15 cellular contexts compared by ENCODE assay signal in the genomic region with DNA sequence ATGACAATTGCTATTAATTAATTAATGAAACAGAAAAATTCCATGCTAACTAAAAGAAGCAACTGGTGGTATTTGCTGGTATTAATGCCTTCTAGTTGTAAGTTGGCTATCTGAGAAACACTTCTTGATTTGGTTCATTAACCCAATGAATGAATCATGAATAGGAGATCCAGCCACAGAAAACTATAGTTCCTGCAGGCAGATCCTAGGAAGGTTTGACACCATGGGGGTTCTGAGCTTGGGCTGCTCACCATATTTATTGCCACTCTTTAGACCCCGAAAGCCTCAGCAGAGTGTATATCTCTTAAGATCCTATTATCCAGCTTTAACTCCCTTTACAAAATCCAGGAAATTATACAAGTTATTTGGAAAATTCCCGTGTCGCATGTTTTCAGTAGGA.
"Had no signal": no experiment of that assay in that cellular context is flagged by ENCODE, and none has a peak within 500 bp of the region (broad histone marks: within the 10 kb centered on the region; RNA-seq: fewer than 3 reads in every experiment).

No MANE protein-coding gene starts in this region.

- H3K27ac Mint-ChIP-seq: activated CD4-positive, alpha-beta memory T cell treated with anti-CD3 and anti-CD28 coated beads for 36 hours; activated naive CD8-positive, alpha-beta T cell treated with anti-CD3 and anti-CD28 coated beads, Interleukin-2, amount 10 ng/mL, durations not matched to agents 7 days and 5 days; memory B cell; stimulated activated effector memory CD8-positive, alpha-beta T cell treated with anti-CD3 and anti-CD28 coated beads, Interleukin-12 subunit alpha, Interleukin-12 subunit beta, amount 100 ng/mL, for 72 hours had no signal

- DNase-seq: activated CD4-positive, alpha-beta memory T cell treated with anti-CD3 and anti-CD28 coated beads for 36 hours; activated CD4-positive, alpha-beta T cell treated with anti-CD3 and anti-CD28 coated beads for 1 hour; activated gamma-delta T cell treated with Interleukin-2 at 50 U/mL for 16 hours; activated naive CD8-positive, alpha-beta T cell treated with anti-CD3 and anti-CD28 coated beads, Interleukin-2, amount 10 ng/mL, durations not matched to agents 7 days and 5 days; activated T-cell treated with anti-CD3 and anti-CD28 coated beads, Interleukin-2, amount 50 U/mL, for 4 hours; anterior cingulate cortex; left lung; pancreas; retina; tibial artery had no signal

- ATAC-seq: activated T-cell treated with anti-CD3 and anti-CD28 coated beads, Interleukin-2, amount 50 U/mL, for 4 hours; pancreas; stimulated activated effector memory CD8-positive, alpha-beta T cell treated with anti-CD3 and anti-CD28 coated beads, Interleukin-12 subunit alpha, Interleukin-12 subunit beta, amount 100 ng/mL, for 72 hours had no signal

- H3K27me3 Mint-ChIP-seq: activated naive CD8-positive, alpha-beta T cell treated with anti-CD3 and anti-CD28 coated beads, Interleukin-2, amount 10 ng/mL, durations not matched to agents 7 days and 5 days had no signal

- H3K4me3 Mint-ChIP-seq: activated CD4-positive, alpha-beta memory T cell treated with anti-CD3 and anti-CD28 coated beads for 36 hours; activated naive CD8-positive, alpha-beta T cell treated with anti-CD3 and anti-CD28 coated beads, Interleukin-2, amount 10 ng/mL, durations not matched to agents 7 days and 5 days; activated T-cell treated with anti-CD3 and anti-CD28 coated beads, Interleukin-2, amount 50 U/mL, for 4 hours; memory B cell; neural crest cell; stimulated activated effector memory CD8-positive, alpha-beta T cell treated with anti-CD3 and anti-CD28 coated beads, Interleukin-12 subunit alpha, Interleukin-12 subunit beta, amount 100 ng/mL, for 72 hours had no signal

- H3K36me3 Mint-ChIP-seq: activated CD4-positive, alpha-beta memory T cell treated with anti-CD3 and anti-CD28 coated beads for 36 hours; memory B cell; stimulated activated effector memory CD8-positive, alpha-beta T cell treated with anti-CD3 and anti-CD28 coated beads, Interleukin-12 subunit alpha, Interleukin-12 subunit beta, amount 100 ng/mL, for 72 hours had no signal

- H3K9me3 ChIP-seq: esophagus muscularis mucosa, left lung, pancreas, tibial artery had no signal

- H3K27ac ChIP-seq: esophagus muscularis mucosa, pancreas had no signal

- H3K4me1 Mint-ChIP-seq: memory B cell; stimulated activated effector memory CD8-positive, alpha-beta T cell treated with anti-CD3 and anti-CD28 coated beads, Interleukin-12 subunit alpha, Interleukin-12 subunit beta, amount 100 ng/mL, for 72 hours had no signal

- H3K4me3 ChIP-seq: esophagus muscularis mucosa, left lung, pancreas, skin epidermis, tibial artery had no signal

- H3K36me3 ChIP-seq: esophagus muscularis mucosa, left lung, pancreas, tibial artery had no signal

- H3K9me3 Mint-ChIP-seq: activated CD4-positive, alpha-beta memory T cell treated with anti-CD3 and anti-CD28 coated beads for 36 hours; activated T-cell treated with anti-CD3 and anti-CD28 coated beads, Interleukin-2, amount 50 U/mL, for 4 hours; memory B cell; neural crest cell; stimulated activated effector memory CD8-positive, alpha-beta T cell treated with anti-CD3 and anti-CD28 coated beads, Interleukin-12 subunit alpha, Interleukin-12 subunit beta, amount 100 ng/mL, for 72 hours had no signal

- H3K27me3 ChIP-seq: esophagus muscularis mucosa, left lung, pancreas, tibial artery had no signal
